Comparison of ENCODE assay signal across 11 cellular contexts in genomic region chr17:39604911-39605491, GRCh38. TPM values are rescaled to one million over a fixed set of nuclear protein-coding genes. Genes with fewer than 3 reads are reported as not detected.
DNase-seq lines count a peak whose midpoint lies in the region; ATAC-seq and TF ChIP-seq lines count a peak whose summit lies in the region.
"Had no signal": no experiment of that assay in that cellular context is flagged by ENCODE, and none has a peak within 500 bp of the region (broad histone marks: within the 10 kb centered on the region; RNA-seq: fewer than 3 reads in every experiment).

No MANE protein-coding gene starts in this region.

- POLR2A ChIA-PET in HEK293 (lab: Yijun Ruan, JAX) = interaction anchor here (1.3 kb wide), 1 partner anchor 14 kb away, joined by 3 read pairs; no protein-coding TSS in a partner anchor

- DNase-seq in activated naive CD4-positive, alpha-beta T cell treated with anti-CD3 and anti-CD28 coated beads, Interleukin-2, amount 10 ng/mL, durations not matched to agents 7 days and 5 days = no peak
- no peak for DNase-seq in activated naive CD4-positive, alpha-beta T cell treated with anti-CD3 and anti-CD28 coated beads, Interleukin-2, amount 50 U/mL, for 16 hours
- DNase-seq in coronary artery (ENCODE audit: low spot score) (no peak), psoas muscle (no peak), NCI-H146 (lab: John Stamatoyannopoulos, UW) (no peak), RPMI8226 (no peak)
- DNase-seq: NCI-H2107, trophoblast cell had no signal

- H3K4me1 ChIP-seq in HEK293 (ENCODE audit: control insufficient read depth, insufficient read depth, low read length) (peaks cover 24% of the 10 kb centered on the region), psoas muscle (peaks cover 27% of the 10 kb centered on the region)

- ATAC-seq in psoas muscle (no peak), HG02840 (IDR thresholded peaks at IDR 0.05; ENCODE audit: low FRiP score, unreplicated experiment) (no peak)

- no peak overlapping the region for H3K4me3 Mint-ChIP-seq in activated naive CD4-positive, alpha-beta T cell treated with anti-CD3 and anti-CD28 coated beads, Interleukin-2, amount 10 ng/mL, durations not matched to agents 7 days and 5 days

- CTCF ChIA-PET in activated naive CD4-positive, alpha-beta T cell treated with anti-CD3 and anti-CD28 coated beads, Interleukin-2, amount 10 ng/mL, durations not matched to agents 7 days and 5 days (lab: Charles Lee) = no interaction called here
- CTCF ChIA-PET in HEK293 (lab: Yijun Ruan, JAX) = interaction anchor here (0.5 to 3.0 kb wide), 9 partner anchors 10 to 1257 kb away, joined by 3 to 41 read pairs (median 3); no protein-coding TSS in a partner anchor

- H3K36me3 ChIP-seq in HEK293 (ENCODE audit: control insufficient read depth in 2 of 2, insufficient read depth in 1 of 2, low read length in 2 of 2) (no peaks in the 10 kb centered on the region), psoas muscle (ENCODE audit: insufficient read depth in 1 of 2, low read depth in 1 of 2) (no peaks in the 10 kb centered on the region)

- H3K9me3 Mint-ChIP-seq in activated naive CD4-positive, alpha-beta T cell treated with anti-CD3 and anti-CD28 coated beads, Interleukin-2, amount 10 ng/mL, durations not matched to agents 7 days and 5 days = no peaks in the 10 kb centered on the region

- no peaks in the 10 kb centered on the region for H3K36me3 Mint-ChIP-seq in activated naive CD4-positive, alpha-beta T cell treated with anti-CD3 and anti-CD28 coated beads, Interleukin-2, amount 10 ng/mL, durations not matched to agents 7 days and 5 days

- H3K4me3 ChIP-seq in HEK293 (ENCODE audit: low read depth, low read length) (no peak overlapping the region), coronary artery (peak overlapping the region; percentile 62), psoas muscle (peak overlapping the region; percentile 43)

- H3K27ac Mint-ChIP-seq in activated naive CD4-positive, alpha-beta T cell treated with anti-CD3 and anti-CD28 coated beads, Interleukin-2, amount 10 ng/mL, durations not matched to agents 7 days and 5 days = peak overlapping the region; percentile 24

- WGBS in psoas muscle, 3 donors = 6 to 9% (median 7%) methylated on average over 28 to 31 of the region's 31 CpGs

- peaks cover 20% of the 10 kb centered on the region for H3K4me1 Mint-ChIP-seq in activated naive CD4-positive, alpha-beta T cell treated with anti-CD3 and anti-CD28 coated beads, Interleukin-2, amount 10 ng/mL, durations not matched to agents 7 days and 5 days

- H3K9me3 ChIP-seq in HEK293 (ENCODE audit: control insufficient read depth, insufficient read depth, low read depth, low read length) (no peaks in the 10 kb centered on the region), psoas muscle (no peaks in the 10 kb centered on the region)

- intact Hi-C loops in psoas muscle (cut with DNase I) = no loop called here

- peaks cover 100% of the 10 kb centered on the region for H3K27me3 Mint-ChIP-seq in activated naive CD4-positive, alpha-beta T cell treated with anti-CD3 and anti-CD28 coated beads, Interleukin-2, amount 10 ng/mL, durations not matched to agents 7 days and 5 days

- TF ChIP-seq CTCF in HEK293 (tag by site-specific recombination; IDR thresholded peaks at IDR 0.05) (no peak), coronary artery (IDR thresholded peaks at IDR 0.05) (no peak), psoas muscle (IDR thresholded peaks at IDR 0.05) (no peak)

- H3K27ac ChIP-seq in HEK293 (ENCODE audit: extremely low read depth, low read depth, low read length) (no peak overlapping the region), coronary artery (no peak overlapping the region), psoas muscle (no peak overlapping the region)

- peaks cover 0 to 98% (median 62%) of the 10 kb centered on the region in 3 donors for H3K27me3 ChIP-seq in psoas muscle (ENCODE audit: insufficient read depth in 3 of 3, low read length in 2 of 3)

TF ChIP-seq in HEK293, 187 proteins besides CTCF, POLR2A, EP300 and RAD21:
- TF ChIP-seq ZNF600 (tag by site-specific recombination; IDR thresholded peaks at IDR 0.05) = no peak
- TF ChIP-seq GLIS2 (tag by site-specific recombination; IDR thresholded peaks at IDR 0.05) = peak; percentile 23; the same call in 1 of the 2 replicates
- peak; percentile 27 for TF ChIP-seq ZIC2 (tag by site-specific recombination; IDR thresholded peaks at IDR 0.05)
- TF ChIP-seq ZNF335 (tag by site-specific recombination; conservative IDR thresholded peaks at IDR 0.05) = no peak
- TF ChIP-seq ZBTB6 (tag by site-specific recombination; IDR thresholded peaks at IDR 0.05) = 0 out of 2 replicates have a peak, but pooled peaks have one; percentile 14
- no peak for TF ChIP-seq SCRT1 (tag by site-specific recombination; IDR thresholded peaks at IDR 0.05; ENCODE audit: borderline replicate concordance)
- TF ChIP-seq ELK4 (IDR thresholded peaks at IDR 0.05; ENCODE audit: borderline replicate concordance, low read depth, low read length) = no peak
- no peak for TF ChIP-seq ZBTB49 (tag by site-specific recombination; IDR thresholded peaks at IDR 0.05; ENCODE audit: low read depth)
- TF ChIP-seq ZNF423 (tag by site-specific recombination; IDR thresholded peaks at IDR 0.05) = no peak

RNA-seq across cellular contexts. Expression of gene NEUROD2, which starts 2.7 kb away (rescaled TPM):
- not detected for total RNA-seq in psoas muscle
- polyA plus RNA-seq in psoas muscle = under 1 TPM in 1 of 3 donors, not detected in 2; 0.01 TPM
- total RNA-seq: bronchial epithelial cell had no signal

RNA-seq across cellular contexts. Expression of gene PPP1R1B, which starts 21.8 kb away (rescaled TPM):
- total RNA-seq in psoas muscle = under 1 TPM in 3 of 4 donors, not detected in 1; 0.21 to 0.42 (median 0.23) TPM
- polyA plus RNA-seq in psoas muscle = 1 to 10 TPM in 1 of 3 donors, under 1 TPM in 2; 0.10 to 1.6 (median 0.35) TPM
- total RNA-seq: bronchial epithelial cell had no signal

RNA-seq across cellular contexts. Expression of gene STARD3, which starts 31.9 kb away (rescaled TPM):
- 10 to 100 TPM; 22.5 to 32.6 (median 26.1) TPM for total RNA-seq in psoas muscle
- 10 to 100 TPM; 33.0 to 62.8 (median 47.9) TPM for polyA plus RNA-seq in psoas muscle
